Comparison of ENCODE assay signal across 22 cellular contexts in genomic region chr17:82729479-82730260, GRCh38. TPM values are rescaled to one million over a fixed set of nuclear protein-coding genes. Genes with fewer than 3 reads are reported as not detected.
DNase-seq lines count a peak whose midpoint lies in the region; ATAC-seq and TF ChIP-seq lines count a peak whose summit lies in the region.
"Had no signal": no experiment of that assay in that cellular context is flagged by ENCODE, and none has a peak within 500 bp of the region (broad histone marks: within the 10 kb centered on the region; RNA-seq: fewer than 3 reads in every experiment).

No MANE protein-coding gene starts in this region.

- H3K36me3 ChIP-seq in right atrium auricular region (peaks cover 35% of the 10 kb centered on the region), trophoblast cell (ENCODE audit: control insufficient read depth in 1 of 2, insufficient read depth in 2 of 2, low read length in 2 of 2) (peaks cover 27 to 28% of the 10 kb centered on the region in 2 experiments), aorta (ENCODE audit: control insufficient read depth in 1 of 2, insufficient read depth in 2 of 2, low read length in 1 of 2) (peaks cover 0 to 4% of the 10 kb centered on the region in 2 donors)

- no peak overlapping the region for H3K4ac ChIP-seq in trophoblast cell (ENCODE audit: low read depth, low read length)

- H3K18ac ChIP-seq in trophoblast cell (ENCODE audit: low read length) = no peak overlapping the region

- H3K27me3 ChIP-seq in right atrium auricular region (no peaks in the 10 kb centered on the region), trophoblast cell (ENCODE audit: insufficient read depth, low read length) (no peaks in the 10 kb centered on the region), aorta (ENCODE audit: control insufficient read depth in 1 of 2, insufficient read depth in 2 of 2, low read length in 1 of 2) (no peaks in the 10 kb centered on the region)
- H3K27me3 ChIP-seq: SJCRH30 had no signal

- H2BK12ac ChIP-seq in trophoblast cell (ENCODE audit: low read length) = no peak overlapping the region

- CTCF ChIA-PET in activated CD8-positive, alpha-beta T cell treated with anti-CD3 and anti-CD28 coated beads, Interleukin-2, amount 10 ng/mL, durations not matched to agents 7 days and 5 days (lab: Charles Lee) = interaction anchor here (1.2 kb wide), 1 partner anchor 10 kb away, joined by 4 read pairs; no protein-coding TSS in a partner anchor

- H3K27ac Mint-ChIP-seq in activated CD8-positive, alpha-beta T cell treated with anti-CD3 and anti-CD28 coated beads, Interleukin-2, amount 10 ng/mL, durations not matched to agents 7 days and 5 days = no peak overlapping the region
- H3K27ac Mint-ChIP-seq in HFFc6 = no peak overlapping the region
- H3K27ac Mint-ChIP-seq: B cell had no signal

- H2AFZ ChIP-seq in trophoblast cell (ENCODE audit: insufficient read depth, low read length, poor library complexity) = no peak overlapping the region

- ATAC-seq in Right ventricle myocardium superior (ENCODE audit: poor library complexity) (no peak), aorta (ENCODE audit: low FRiP score) (peak; percentile 23)
- ATAC-seq in activated CD8-positive, alpha-beta T cell treated with anti-CD3 and anti-CD28 coated beads, Interleukin-2, amount 10 ng/mL, durations not matched to agents 7 days and 5 days = no peak

- peaks cover 8% of the 10 kb centered on the region for H3K9me3 Mint-ChIP-seq in activated CD8-positive, alpha-beta T cell treated with anti-CD3 and anti-CD28 coated beads, Interleukin-2, amount 10 ng/mL, durations not matched to agents 7 days and 5 days (ENCODE audit: insufficient read depth)
- H3K9me3 Mint-ChIP-seq in HFFc6 = peaks cover 22% of the 10 kb centered on the region

- no peak overlapping the region for H2AK5ac ChIP-seq in trophoblast cell (ENCODE audit: low read length)

- H3K9ac ChIP-seq in trophoblast cell (ENCODE audit: low read length) = no peak overlapping the region

- no CpG with 5 or more reads among the region's 48 CpGs for WGBS in trophoblast cell (ENCODE audit: extremely low coverage, insufficient coverage, insufficient read length)
- WGBS in aorta, 2 donors = 88% methylated on average over 48 of the region's 48 CpGs

- peaks cover 59% of the 10 kb centered on the region for H3K36me3 Mint-ChIP-seq in activated CD8-positive, alpha-beta T cell treated with anti-CD3 and anti-CD28 coated beads, Interleukin-2, amount 10 ng/mL, durations not matched to agents 7 days and 5 days (ENCODE audit: low read depth)
- peaks cover 36% of the 10 kb centered on the region for H3K36me3 Mint-ChIP-seq in HFFc6 (ENCODE audit: low read depth)

- H2BK120ac ChIP-seq in trophoblast cell (ENCODE audit: insufficient read depth, low read length, poor library complexity) = no peak overlapping the region

- H3K79me2 ChIP-seq in trophoblast cell (ENCODE audit: control insufficient read depth, insufficient read depth, low read length, poor library complexity) = no peaks in the 10 kb centered on the region

- no peak overlapping the region for H3K4me2 ChIP-seq in trophoblast cell (ENCODE audit: low read length)

- H3K4me3 ChIP-seq in right atrium auricular region (no peak overlapping the region), trophoblast cell (ENCODE audit: low read depth, low read length) (peak overlapping the region; percentile 15), aorta (ENCODE audit: low read length in 2 of 2) (no peak overlapping the region)
- H3K4me3 ChIP-seq: SJCRH30 had no signal

- no peak overlapping the region for H2BK5ac ChIP-seq in trophoblast cell (ENCODE audit: low read depth, low read length, poor library complexity)

- H3K27ac ChIP-seq in right atrium auricular region = no peak overlapping the region
- no peak overlapping the region for H3K27ac ChIP-seq in trophoblast cell (ENCODE audit: low read depth, low read length)
- no peak overlapping the region for H3K27ac ChIP-seq in aorta (ENCODE audit: low read depth in 1 of 2, low read length in 2 of 2)
- H3K27ac ChIP-seq: RWPE1, SJCRH30 had no signal

- H3K23ac ChIP-seq in trophoblast cell (ENCODE audit: low read length) = no peak overlapping the region

- intact Hi-C loops in Right ventricle myocardium superior (cut with DNase I) (no loop called here), aorta (cut with DNase I) (no loop called here)

- H3K4me1 ChIP-seq in right atrium auricular region (peaks cover 0 to 2% of the 10 kb centered on the region in 2 donors), trophoblast cell (ENCODE audit: control insufficient read depth in 1 of 2, insufficient read depth in 2 of 2, low read length in 2 of 2) (no peaks in the 10 kb centered on the region), aorta (ENCODE audit: control insufficient read depth in 1 of 2, insufficient read depth in 2 of 2, low read length in 2 of 2) (no peaks in the 10 kb centered on the region)
- H3K4me1 ChIP-seq: SJCRH30 had no signal

- no peak overlapping the region for H4K12ac ChIP-seq in trophoblast cell (ENCODE audit: low read depth, low read length)

- no peak overlapping the region for H4K8ac ChIP-seq in trophoblast cell (ENCODE audit: low read depth, low read length)

- H3K14ac ChIP-seq in trophoblast cell (ENCODE audit: low read length) = no peak overlapping the region

- H3K9me3 ChIP-seq in right atrium auricular region (no peaks in the 10 kb centered on the region), trophoblast cell (ENCODE audit: insufficient read depth, low read depth, low read length) (peaks cover 7% of the 10 kb centered on the region), aorta (ENCODE audit: control insufficient read depth, low read length) (no peaks in the 10 kb centered on the region)

- H3K79me1 ChIP-seq in trophoblast cell (ENCODE audit: low read length) = no peaks in the 10 kb centered on the region

- no peaks in the 10 kb centered on the region for H3K27me3 Mint-ChIP-seq in activated CD8-positive, alpha-beta T cell treated with anti-CD3 and anti-CD28 coated beads, Interleukin-2, amount 10 ng/mL, durations not matched to agents 7 days and 5 days (ENCODE audit: low read depth)
- H3K27me3 Mint-ChIP-seq in HFFc6 (ENCODE audit: insufficient read depth) = no peaks in the 10 kb centered on the region
- H3K27me3 Mint-ChIP-seq: B cell had no signal

- DNase-seq in Right ventricle myocardium superior = peak; percentile 28
- no peak for DNase-seq in right atrium auricular region (ENCODE audit: low spot score)
- peak; percentile 45 for DNase-seq in ecto neural progenitor cell (ENCODE audit: low spot score)
- DNase-seq in trophoblast cell = no peak
- DNase-seq in aorta = no peak
- DNase-seq in activated CD8-positive, alpha-beta T cell treated with anti-CD3 and anti-CD28 coated beads, Interleukin-2, amount 10 ng/mL, durations not matched to agents 7 days and 5 days = no peak
- DNase-seq in UCSD-AML1 (lab: John Stamatoyannopoulos, UW; ENCODE audit: unreplicated experiment) = no peak
- no peak for DNase-seq in HFFc6
- DNase-seq: 8988T; KG1; NCI-H1105; NCI-H146; NCI-H2029; NCI-H226; NCI-H510A treated with DMSO at 0.1 percent for 48 hours; NCI-H774; NK-92 treated with Interleukin-12 subunit alpha and Interleukin-12 subunit beta, amount 100 ng/mL, for 24 hours; SJCRH30 had no signal

- POLR2A ChIA-PET in activated CD8-positive, alpha-beta T cell treated with anti-CD3 and anti-CD28 coated beads, Interleukin-2, amount 10 ng/mL, durations not matched to agents 7 days and 5 days (lab: Charles Lee) = no interaction called here

- no peak overlapping the region for H4K91ac ChIP-seq in trophoblast cell (ENCODE audit: low read depth, low read length)

- H3K4me1 Mint-ChIP-seq in activated CD8-positive, alpha-beta T cell treated with anti-CD3 and anti-CD28 coated beads, Interleukin-2, amount 10 ng/mL, durations not matched to agents 7 days and 5 days (ENCODE audit: low read depth) = no peaks in the 10 kb centered on the region
- H3K4me1 Mint-ChIP-seq in HFFc6 (ENCODE audit: low read depth) = no peaks in the 10 kb centered on the region
- H3K4me1 Mint-ChIP-seq: B cell, CD14-positive monocyte had no signal

- TF ChIP-seq CTCF in right atrium auricular region (IDR thresholded peaks at IDR 0.05) (no peak), HFFc6 (IDR thresholded peaks at IDR 0.05) (no peak)

- no peak overlapping the region for H3K4me3 Mint-ChIP-seq in activated CD8-positive, alpha-beta T cell treated with anti-CD3 and anti-CD28 coated beads, Interleukin-2, amount 10 ng/mL, durations not matched to agents 7 days and 5 days
- no peak overlapping the region for H3K4me3 Mint-ChIP-seq in HFFc6
- H3K4me3 Mint-ChIP-seq: B cell, CD14-positive monocyte had no signal

RNA-seq across cellular contexts. Expression of gene FN3K, which starts 5.7 kb away (rescaled TPM):
- total RNA-seq in Right ventricle myocardium superior = 80.2 TPM
- total RNA-seq in right atrium auricular region = 10 to 100 TPM in 1 of 2 donors, 1 to 10 TPM in 1; 5.1 to 28.3 TPM
- 7.2 and 7.5 TPM in 2 replicates for polyA plus RNA-seq in trophoblast cell (2013)
- total RNA-seq in aorta = 10 to 100 TPM; 10.8 to 23.0 TPM
- polyA plus RNA-seq in aorta = 10 to 100 TPM; 14.0 to 20.9 TPM
- 1 to 10 TPM; 1.7 to 1.9 TPM for total RNA-seq in activated CD8-positive, alpha-beta T cell treated with anti-CD3 and anti-CD28 coated beads, Interleukin-2, amount 10 ng/mL, durations not matched to agents 7 days and 5 days
- 1 to 10 TPM in 5 of 6 experiments, under 1 TPM in 1; 0.96 to 2.9 (median 1.6) TPM for total RNA-seq in HFFc6 (2021; fragmentation: NEBNext Ultra II Directional; extraction: Animal tissue kit (Norgen Biotek cat#: 25700))
- total RNA-seq: Daoy had no signal
- polyA plus RNA-seq: CD14-positive monocyte had no signal

RNA-seq across cellular contexts. Expression of gene FN3KRP, which starts 13.2 kb away (rescaled TPM):
- total RNA-seq in Right ventricle myocardium superior (13.2 TPM), right atrium auricular region (1 to 10 TPM; 6.1 TPM), aorta (10 to 100 TPM; 18.6 to 26.7 TPM)
- 19.3 and 19.5 TPM in 2 replicates for polyA plus RNA-seq in trophoblast cell (2013)
- polyA plus RNA-seq in aorta = 10 to 100 TPM; 25.3 to 35.2 TPM
- 10 to 100 TPM; 41.8 to 43.8 TPM for total RNA-seq in activated CD8-positive, alpha-beta T cell treated with anti-CD3 and anti-CD28 coated beads, Interleukin-2, amount 10 ng/mL, durations not matched to agents 7 days and 5 days
- total RNA-seq in HFFc6 (2021; fragmentation: NEBNext Ultra II Directional; extraction: Animal tissue kit (Norgen Biotek cat#: 25700)) = 10 to 100 TPM; 27.7 to 36.3 (median 33.7) TPM

RNA-seq across cellular contexts. Expression of gene TBCD, which starts 22.2 kb away (rescaled TPM):
- total RNA-seq in Right ventricle myocardium superior = 45.1 TPM
- 10 to 100 TPM; 19.4 to 29.6 TPM for total RNA-seq in right atrium auricular region
- 29.8 and 31.3 TPM in 2 replicates for polyA plus RNA-seq in trophoblast cell (2013)
- 100 to 1,000 TPM in 1 of 2 donors, 10 to 100 TPM in 1; 97.1 to 125 TPM for total RNA-seq in aorta
- polyA plus RNA-seq in aorta = 100 to 1,000 TPM in 1 of 2 donors, 10 to 100 TPM in 1; 20.0 to 182 TPM
- total RNA-seq in activated CD8-positive, alpha-beta T cell treated with anti-CD3 and anti-CD28 coated beads, Interleukin-2, amount 10 ng/mL, durations not matched to agents 7 days and 5 days = 100 to 1,000 TPM; 112 to 122 TPM
- total RNA-seq in HFFc6 (2021; fragmentation: NEBNext Ultra II Directional; extraction: Animal tissue kit (Norgen Biotek cat#: 25700)) = 10 to 100 TPM; 47.3 to 67.6 (median 62.5) TPM

RNA-seq across cellular contexts. Expression of gene RAB40B, which starts 31.2 kb away (rescaled TPM):
- total RNA-seq in Right ventricle myocardium superior (20.7 TPM), right atrium auricular region (10 to 100 TPM; 10.2 to 20.8 TPM), aorta (10 to 100 TPM in 1 of 2 donors, 1 to 10 TPM in 1; 4.5 to 10.7 TPM)
- 3.4 and 3.7 TPM in 2 replicates for polyA plus RNA-seq in trophoblast cell (2013)
- 10 to 100 TPM; 11.6 to 19.5 TPM for polyA plus RNA-seq in aorta
- 1 to 10 TPM; 1.3 to 2.2 TPM for total RNA-seq in activated CD8-positive, alpha-beta T cell treated with anti-CD3 and anti-CD28 coated beads, Interleukin-2, amount 10 ng/mL, durations not matched to agents 7 days and 5 days
- total RNA-seq in HFFc6 (2021; fragmentation: NEBNext Ultra II Directional; extraction: Animal tissue kit (Norgen Biotek cat#: 25700)) = 10 to 100 TPM in 2 of 6 experiments, 1 to 10 TPM in 4; 8.0 to 14.8 (median 9.3) TPM

Comparison
In these comparisons a context has a peak if more than half of its experiments do, and no peak if none do; other contexts are left out.
1. DNase-seq: peak in Right ventricle myocardium superior (single experiment) and ecto neural progenitor cell (single experiment); none in right atrium auricular region (single experiment), trophoblast cell (0 of 2), aorta (0 of 2), activated CD8-positive, alpha-beta T cell treated with anti-CD3 and anti-CD28 coated beads, Interleukin-2, amount 10 ng/mL, durations not matched to agents 7 days and 5 days (single experiment), UCSD-AML1 (single experiment) and HFFc6 (single experiment).